Comparison of ENCODE assay signal across 16 cellular contexts in the genomic region with DNA sequence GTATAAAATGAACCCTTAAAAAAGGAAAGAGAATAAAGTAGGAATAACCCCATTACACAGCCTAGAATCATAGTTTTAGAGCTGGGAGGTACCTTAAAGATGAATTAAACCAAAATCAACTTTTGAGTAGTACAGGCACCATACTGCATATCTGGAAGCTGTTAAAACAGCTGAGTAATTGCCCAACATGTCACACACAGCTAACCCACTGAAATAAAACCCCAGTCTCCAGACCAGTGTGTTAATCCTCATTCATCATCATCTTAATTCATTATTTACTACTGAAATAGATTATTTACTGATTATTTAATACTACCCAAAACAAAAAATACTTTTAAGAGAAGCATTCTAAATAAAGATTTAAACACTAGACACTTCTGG. TPM values are rescaled to one million over a fixed set of nuclear protein-coding genes. Genes with fewer than 3 reads are reported as not detected.
DNase-seq lines count a peak whose midpoint lies in the region; ATAC-seq and TF ChIP-seq lines count a peak whose summit lies in the region.
"Had no signal": no experiment of that assay in that cellular context is flagged by ENCODE, and none has a peak within 500 bp of the region (broad histone marks: within the 10 kb centered on the region; RNA-seq: fewer than 3 reads in every experiment).

No MANE protein-coding gene starts in this region.

- no peak for TF ChIP-seq CTCF in activated CD8-positive, alpha-beta T cell treated with anti-CD3 and anti-CD28 coated beads for 36 hours (IDR thresholded peaks at IDR 0.05)
- TF ChIP-seq CTCF in Calu3 (IDR thresholded peaks at IDR 0.05; ENCODE audit: unreplicated experiment) (no peak), foreskin keratinocyte (conservative IDR thresholded peaks at IDR 0.05) (no peak)

- no peak overlapping the region for H3K27ac ChIP-seq in foreskin keratinocyte
- H3K27ac ChIP-seq: A549, KMS-11, PC-9 had no signal

- POLR2A ChIA-PET in activated CD8-positive, alpha-beta T cell treated with anti-CD3 and anti-CD28 coated beads for 36 hours (lab: Charles Lee), result interaction anchor here (1.1 kb wide), 1 partner anchor 88 kb away, joined by 3 read pairs; no protein-coding TSS in a partner anchor
- POLR2A ChIA-PET in activated CD8-positive, alpha-beta T cell treated with anti-CD3 and anti-CD28 coated beads, Interleukin-2, amount 10 ng/mL, durations not matched to agents 7 days and 5 days (lab: Charles Lee), result no interaction called here

- CTCF ChIA-PET in activated CD8-positive, alpha-beta T cell treated with anti-CD3 and anti-CD28 coated beads for 36 hours (lab: Charles Lee), result no interaction called here
- CTCF ChIA-PET in activated CD8-positive, alpha-beta T cell treated with anti-CD3 and anti-CD28 coated beads, Interleukin-2, amount 10 ng/mL, durations not matched to agents 7 days and 5 days (lab: Charles Lee), result interaction anchor here (1.1 to 1.2 kb wide), 2 partner anchors 11 to 41 kb away, joined by 3 to 4 read pairs; no protein-coding TSS in a partner anchor
- CTCF ChIA-PET in Calu3 (lab: Charles Lee), result interaction anchor here (0.6 to 0.7 kb wide), 2 partner anchors 27 to 41 kb away, joined by 3 to 4 read pairs; no protein-coding TSS in a partner anchor

- intact Hi-C loops in activated CD8-positive, alpha-beta T cell treated with anti-CD3 and anti-CD28 coated beads for 36 hours (cut with micrococcal nuclease), result no loop called here
- intact Hi-C loops in Calu3 (cut with micrococcal nuclease; ENCODE audit: unreplicated experiment), result no loop called here

- BruUV-seq in Calu3 (replicated peaks; lab: Mats Ljungman, UMichigan), result no TSS peak

- H3K27ac Mint-ChIP-seq in activated CD8-positive, alpha-beta T cell treated with anti-CD3 and anti-CD28 coated beads for 36 hours, result no peak overlapping the region
- no peak overlapping the region for H3K27ac Mint-ChIP-seq in activated CD8-positive, alpha-beta T cell treated with anti-CD3 and anti-CD28 coated beads, Interleukin-2, amount 10 ng/mL, durations not matched to agents 7 days and 5 days
- peak overlapping the region; percentile 15 for H3K27ac Mint-ChIP-seq in Calu3 (ENCODE audit: unreplicated experiment)
- H3K27ac Mint-ChIP-seq in effector memory CD8-positive, alpha-beta T cell, result peak overlapping the region; percentile 24 to 59
- H3K27ac Mint-ChIP-seq: CD14-positive monocyte had no signal

- peak; percentile 24 for ATAC-seq in activated CD8-positive, alpha-beta T cell treated with anti-CD3 and anti-CD28 coated beads for 36 hours
- ATAC-seq in activated CD8-positive, alpha-beta T cell treated with anti-CD3 and anti-CD28 coated beads, Interleukin-2, amount 10 ng/mL, durations not matched to agents 7 days and 5 days, result no peak
- no peak for ATAC-seq in effector memory CD8-positive, alpha-beta T cell (replicated peaks)
- no peak for ATAC-seq in foreskin keratinocyte
- ATAC-seq: A549 had no signal

- no peaks in the 10 kb centered on the region for H3K9me3 Mint-ChIP-seq in activated CD8-positive, alpha-beta T cell treated with anti-CD3 and anti-CD28 coated beads for 36 hours
- no peaks in the 10 kb centered on the region for H3K9me3 Mint-ChIP-seq in activated CD8-positive, alpha-beta T cell treated with anti-CD3 and anti-CD28 coated beads, Interleukin-2, amount 10 ng/mL, durations not matched to agents 7 days and 5 days (ENCODE audit: insufficient read depth)
- no peaks in the 10 kb centered on the region for H3K9me3 Mint-ChIP-seq in Calu3 (ENCODE audit: low read depth, unreplicated experiment)
- H3K9me3 Mint-ChIP-seq in effector memory CD8-positive, alpha-beta T cell, result no peaks in the 10 kb centered on the region
- H3K9me3 Mint-ChIP-seq: CD14-positive monocyte had no signal

- H3K27me3 ChIP-seq in foreskin keratinocyte, result no peaks in the 10 kb centered on the region

- peaks cover 7% of the 10 kb centered on the region for H3K4me1 Mint-ChIP-seq in activated CD8-positive, alpha-beta T cell treated with anti-CD3 and anti-CD28 coated beads for 36 hours (ENCODE audit: low read depth)
- no peaks in the 10 kb centered on the region for H3K4me1 Mint-ChIP-seq in activated CD8-positive, alpha-beta T cell treated with anti-CD3 and anti-CD28 coated beads, Interleukin-2, amount 10 ng/mL, durations not matched to agents 7 days and 5 days (ENCODE audit: low read depth)
- no peaks in the 10 kb centered on the region for H3K4me1 Mint-ChIP-seq in Calu3 (ENCODE audit: low read depth, unreplicated experiment)
- peaks cover 0 to 11% of the 10 kb centered on the region in 2 donors for H3K4me1 Mint-ChIP-seq in effector memory CD8-positive, alpha-beta T cell (ENCODE audit: low read depth in 2 of 2)

- H3K4me1 ChIP-seq in foreskin keratinocyte, result no peaks in the 10 kb centered on the region
- H3K4me1 ChIP-seq: A549 had no signal

- peaks cover 39% of the 10 kb centered on the region for H3K36me3 Mint-ChIP-seq in activated CD8-positive, alpha-beta T cell treated with anti-CD3 and anti-CD28 coated beads for 36 hours (ENCODE audit: low read depth)
- H3K36me3 Mint-ChIP-seq in activated CD8-positive, alpha-beta T cell treated with anti-CD3 and anti-CD28 coated beads, Interleukin-2, amount 10 ng/mL, durations not matched to agents 7 days and 5 days (ENCODE audit: low read depth), result peaks cover 54% of the 10 kb centered on the region
- H3K36me3 Mint-ChIP-seq in Calu3 (ENCODE audit: insufficient read depth, unreplicated experiment), result peaks cover 30% of the 10 kb centered on the region
- H3K36me3 Mint-ChIP-seq in effector memory CD8-positive, alpha-beta T cell (ENCODE audit: insufficient read depth), result peaks cover 47% of the 10 kb centered on the region

- H3K4me3 Mint-ChIP-seq in activated CD8-positive, alpha-beta T cell treated with anti-CD3 and anti-CD28 coated beads for 36 hours, result no peak overlapping the region
- H3K4me3 Mint-ChIP-seq in activated CD8-positive, alpha-beta T cell treated with anti-CD3 and anti-CD28 coated beads, Interleukin-2, amount 10 ng/mL, durations not matched to agents 7 days and 5 days, result no peak overlapping the region
- no peak overlapping the region for H3K4me3 Mint-ChIP-seq in Calu3 (ENCODE audit: low read depth, unreplicated experiment)
- no peak overlapping the region for H3K4me3 Mint-ChIP-seq in effector memory CD8-positive, alpha-beta T cell
- H3K4me3 Mint-ChIP-seq: CD14-positive monocyte had no signal

- DNase-seq in activated CD8-positive, alpha-beta T cell treated with anti-CD3 and anti-CD28 coated beads for 36 hours, result no peak
- no peak for DNase-seq in activated CD8-positive, alpha-beta T cell treated with anti-CD3 and anti-CD28 coated beads, Interleukin-2, amount 10 ng/mL, durations not matched to agents 7 days and 5 days
- DNase-seq in Calu3 (no peak), renal cortical epithelial cell (ENCODE audit: low read depth) (peak; percentile 54), foreskin keratinocyte (no peak), globus pallidus (ENCODE audit: low spot score) (no peak), DMS53 (lab: John Stamatoyannopoulos, UW) (no peak)
- DNase-seq in effector memory CD8-positive, alpha-beta T cell, result no peak
- DNase-seq: COR-L47, NCI-H1092, NCI-H146, NCI-H510A treated with DMSO at 0.1 percent for 48 hours, PC-9 had no signal

- H3K27me3 Mint-ChIP-seq in activated CD8-positive, alpha-beta T cell treated with anti-CD3 and anti-CD28 coated beads for 36 hours, result no peaks in the 10 kb centered on the region
- H3K27me3 Mint-ChIP-seq in activated CD8-positive, alpha-beta T cell treated with anti-CD3 and anti-CD28 coated beads, Interleukin-2, amount 10 ng/mL, durations not matched to agents 7 days and 5 days (ENCODE audit: low read depth), result no peaks in the 10 kb centered on the region
- no peaks in the 10 kb centered on the region for H3K27me3 Mint-ChIP-seq in Calu3 (ENCODE audit: unreplicated experiment)
- no peaks in the 10 kb centered on the region for H3K27me3 Mint-ChIP-seq in effector memory CD8-positive, alpha-beta T cell

RNA-seq across cellular contexts. Expression of a gene that starts 52.8 kb away (rescaled TPM):
- 1 to 10 TPM; 6.2 to 8.2 TPM for total RNA-seq in activated CD8-positive, alpha-beta T cell treated with anti-CD3 and anti-CD28 coated beads for 36 hours
- 1 to 10 TPM; 5.0 to 7.4 TPM for total RNA-seq in activated CD8-positive, alpha-beta T cell treated with anti-CD3 and anti-CD28 coated beads, Interleukin-2, amount 10 ng/mL, durations not matched to agents 7 days and 5 days
- total RNA-seq in Calu3 (2022), result 48.6 and 53.8 TPM in 2 replicates
- total RNA-seq in renal cortical epithelial cell, result 28.6 and 50.5 TPM in 2 replicates
- total RNA-seq in foreskin keratinocyte, result 0.10 and 0.42 TPM in 2 replicates
- polyA plus RNA-seq in foreskin keratinocyte, result 0.17 and 0.31 TPM in 2 replicates

Comparison
In these comparisons a context has a peak if more than half of its experiments do, and no peak if none do; other contexts are left out.
1. H3K27ac Mint-ChIP-seq: peak in Calu3 (single experiment) and effector memory CD8-positive, alpha-beta T cell (2 of 2); none in activated CD8-positive, alpha-beta T cell treated with anti-CD3 and anti-CD28 coated beads for 36 hours (single experiment) and activated CD8-positive, alpha-beta T cell treated with anti-CD3 and anti-CD28 coated beads, Interleukin-2, amount 10 ng/mL, durations not matched to agents 7 days and 5 days (single experiment).